In genomic region chr1:70977575-70977974, GRCh38 we compare ENCODE assay signal across 17 cellular contexts.
DNase-seq lines count a peak whose midpoint lies in the region; ATAC-seq and TF ChIP-seq lines count a peak whose summit lies in the region.
"Had no signal": no experiment of that assay in that cellular context is flagged by ENCODE, and none has a peak within 500 bp of the region (broad histone marks: within the 10 kb centered on the region; RNA-seq: fewer than 3 reads in every experiment).

No MANE protein-coding gene starts in this region.

- no peak for TF ChIP-seq POLR2A in stomach (IDR thresholded peaks at IDR 0.05)

- H3K36me3 ChIP-seq in GM23338 (ENCODE audit: insufficient read depth) (no peaks in the 10 kb centered on the region), stomach (no peaks in the 10 kb centered on the region)
- H3K36me3 ChIP-seq: BLaER1 treated with 17β-estradiol and CSF1 and Interleukin-3, amounts not matched to agents 10 nM and 100 nM had no signal

- H2AFZ ChIP-seq in GM23338: peak overlapping the region; percentile 72; the same call in 1 of the 2 replicates

- no peak for TF ChIP-seq EP300 in stomach (IDR thresholded peaks at IDR 0.05)

- no peaks in the 10 kb centered on the region for H3K27me3 ChIP-seq in GM23338 (ENCODE audit: insufficient read depth)
- no peaks in the 10 kb centered on the region for H3K27me3 ChIP-seq in stomach
- H3K27me3 ChIP-seq: BLaER1 treated with 17β-estradiol and CSF1 and Interleukin-3, amounts not matched to agents 10 nM and 100 nM had no signal

- H3K4me1 ChIP-seq in GM23338 (ENCODE audit: insufficient read depth): no peaks in the 10 kb centered on the region
- H3K4me1 ChIP-seq in stomach: peaks cover 5 to 46% (median 17%) of the 10 kb centered on the region in 4 donors
- H3K4me1 ChIP-seq: A549, Caco-2 had no signal

- no peaks in the 10 kb centered on the region; the same call in 1 of the 2 replicates for H4K20me1 ChIP-seq in GM23338 (replicated peaks; ENCODE audit: insufficient read depth)
- H4K20me1 ChIP-seq: BLaER1 treated with 17β-estradiol and CSF1 and Interleukin-3, amounts not matched to agents 10 nM and 100 nM had no signal

- no peaks in the 10 kb centered on the region for H3K79me2 ChIP-seq in GM23338 (replicated peaks; ENCODE audit: insufficient read depth)

- 22 to 64% (median 37%) methylated on average over 3 of the region's 3 CpGs for WGBS in stomach, 5 donors

- TF ChIP-seq CTCF in GM23338 (conservative IDR thresholded peaks at IDR 0.05; ENCODE audit: low read depth in 2 of 2): no peak
- TF ChIP-seq CTCF in stomach (IDR thresholded peaks at IDR 0.05): no peak

- no peak for ATAC-seq in GM23338
- no peak for ATAC-seq in GM21723 (IDR thresholded peaks at IDR 0.05; ENCODE audit: unreplicated experiment)
- ATAC-seq: A549; CD8-positive, alpha-beta T cell had no signal

- H3K27ac ChIP-seq in GM23338 (ENCODE audit: low read depth) (no peak overlapping the region), stomach (peak overlapping the region in 4 of 5 donors; percentile 9 to 52 (median 17)), substantia nigra (ENCODE audit: low read depth, low read length, poor library complexity, severe bottlenecking) (no peak overlapping the region)
- H3K27ac ChIP-seq: 22Rv1; A549; BLaER1 treated with 17β-estradiol and CSF1 and Interleukin-3, amounts not matched to agents 10 nM and 100 nM; C4-2B had no signal

- H3K4me3 Mint-ChIP-seq in GM23338: no peak overlapping the region
- no peak overlapping the region for H3K4me3 Mint-ChIP-seq in dendritic cell treated with granulocyte-macrophage colony-stimulating factor and Interleukin-4, amounts not matched to agents 40 ng/mL and 50 ng/mL, for 4 days
- H3K4me3 Mint-ChIP-seq: B cell; CD4-positive, alpha-beta T cell; CD8-positive, alpha-beta T cell had no signal

- no peaks in the 10 kb centered on the region for H3K36me3 Mint-ChIP-seq in GM23338 (ENCODE audit: low read depth)
- no peaks in the 10 kb centered on the region for H3K36me3 Mint-ChIP-seq in dendritic cell treated with granulocyte-macrophage colony-stimulating factor and Interleukin-4, amounts not matched to agents 40 ng/mL and 50 ng/mL, for 4 days (ENCODE audit: low read depth)
- H3K36me3 Mint-ChIP-seq: CD8-positive, alpha-beta T cell had no signal

- H3K9me3 ChIP-seq in stomach: no peaks in the 10 kb centered on the region
- H3K9me3 ChIP-seq: A549; BLaER1 treated with 17β-estradiol and CSF1 and Interleukin-3, amounts not matched to agents 10 nM and 100 nM; Caco-2 had no signal

- H3F3A ChIP-seq in GM23338 (replicated peaks; ENCODE audit: low read depth): no peaks in the 10 kb centered on the region

- H3K9me3 Mint-ChIP-seq in GM23338: no peaks in the 10 kb centered on the region
- peaks cover 7% of the 10 kb centered on the region for H3K9me3 Mint-ChIP-seq in dendritic cell treated with granulocyte-macrophage colony-stimulating factor and Interleukin-4, amounts not matched to agents 40 ng/mL and 50 ng/mL, for 4 days
- H3K9me3 Mint-ChIP-seq: CD4-positive, alpha-beta T cell; CD8-positive, alpha-beta T cell had no signal

- peaks cover 6% of the 10 kb centered on the region; the same call in 1 of the 2 replicates for H3K9me2 ChIP-seq in GM23338 (ENCODE audit: insufficient read depth)

- no peak overlapping the region for H3K4me2 ChIP-seq in GM23338
- H3K4me2 ChIP-seq: A549 had no signal

- H3K4me1 Mint-ChIP-seq in GM23338: no peaks in the 10 kb centered on the region
- peaks cover 56% of the 10 kb centered on the region for H3K4me1 Mint-ChIP-seq in dendritic cell treated with granulocyte-macrophage colony-stimulating factor and Interleukin-4, amounts not matched to agents 40 ng/mL and 50 ng/mL, for 4 days (ENCODE audit: low read depth)

- H3K27ac Mint-ChIP-seq in GM23338: no peak overlapping the region
- peak overlapping the region; percentile 62 for H3K27ac Mint-ChIP-seq in dendritic cell treated with granulocyte-macrophage colony-stimulating factor and Interleukin-4, amounts not matched to agents 40 ng/mL and 50 ng/mL, for 4 days
- H3K27ac Mint-ChIP-seq: B cell; CD4-positive, alpha-beta T cell; CD8-positive, alpha-beta T cell had no signal

- intact Hi-C loops in dendritic cell treated with granulocyte-macrophage colony-stimulating factor and Interleukin-4, amounts not matched to agents 40 ng/mL and 50 ng/mL, for 4 days (cut with micrococcal nuclease): loop anchor here (5.0 kb wide), 1 partner anchor 85 kb away; no protein-coding TSS in a partner anchor
- intact Hi-C loops in stomach (cut with DNase I; ENCODE audit: low total_unique reads): no loop called here

- DNase-seq in GM23338 (ENCODE audit: low spot score) (no peak), stomach (no peak), substantia nigra (lab: John Stamatoyannopoulos, UW) (no peak)
- DNase-seq: AML-193; Caco-2; Calu3; CD4-positive, alpha-beta T cell; CD8-positive, alpha-beta T cell; DMS79 treated with DMSO at 0.1 percent for 48 hours; GF-D8 had no signal

- no peak overlapping the region for H3K4me3 ChIP-seq in GM23338
- H3K4me3 ChIP-seq in stomach: no peak overlapping the region
- H3K4me3 ChIP-seq: A549; BLaER1 treated with 17β-estradiol and CSF1 and Interleukin-3, amounts not matched to agents 10 nM and 100 nM had no signal

- H3K27me3 Mint-ChIP-seq in GM23338 (ENCODE audit: insufficient read depth, low read depth, poor library complexity): no peaks in the 10 kb centered on the region
- no peaks in the 10 kb centered on the region for H3K27me3 Mint-ChIP-seq in dendritic cell treated with granulocyte-macrophage colony-stimulating factor and Interleukin-4, amounts not matched to agents 40 ng/mL and 50 ng/mL, for 4 days

TF ChIP-seq in GM23338, 12 proteins besides CTCF, POLR2A, EP300 and RAD21 (continues in another document):
- TF ChIP-seq ETS1 (IDR thresholded peaks at IDR 0.05) (no peak), CREB1 (CRISPR knock-in tag; IDR thresholded peaks at IDR 0.05; ENCODE audit: low read depth) (no peak), REST (IDR thresholded peaks at IDR 0.05; ENCODE audit: unreplicated experiment) (no peak), STAT1 (IDR thresholded peaks at IDR 0.05; ENCODE audit: unreplicated experiment) (no peak), ZNF114 (CRISPR knock-in tag; IDR thresholded peaks at IDR 0.05) (no peak), EZH2phosphoT487 (IDR thresholded peaks at IDR 0.05; ENCODE audit: unreplicated experiment) (no peak), EZH2 (IDR thresholded peaks at IDR 0.05; ENCODE audit: low read depth, unreplicated experiment) (no peak)

Comparison
In these comparisons a context has a peak if more than half of its experiments do, and no peak if none do; other contexts are left out.
1. H3K27ac ChIP-seq: peak in stomach (4 of 5); none in GM23338 (single experiment) and substantia nigra (single experiment).